ENCODE assay signal across 8 cellular contexts in the genomic region with DNA sequence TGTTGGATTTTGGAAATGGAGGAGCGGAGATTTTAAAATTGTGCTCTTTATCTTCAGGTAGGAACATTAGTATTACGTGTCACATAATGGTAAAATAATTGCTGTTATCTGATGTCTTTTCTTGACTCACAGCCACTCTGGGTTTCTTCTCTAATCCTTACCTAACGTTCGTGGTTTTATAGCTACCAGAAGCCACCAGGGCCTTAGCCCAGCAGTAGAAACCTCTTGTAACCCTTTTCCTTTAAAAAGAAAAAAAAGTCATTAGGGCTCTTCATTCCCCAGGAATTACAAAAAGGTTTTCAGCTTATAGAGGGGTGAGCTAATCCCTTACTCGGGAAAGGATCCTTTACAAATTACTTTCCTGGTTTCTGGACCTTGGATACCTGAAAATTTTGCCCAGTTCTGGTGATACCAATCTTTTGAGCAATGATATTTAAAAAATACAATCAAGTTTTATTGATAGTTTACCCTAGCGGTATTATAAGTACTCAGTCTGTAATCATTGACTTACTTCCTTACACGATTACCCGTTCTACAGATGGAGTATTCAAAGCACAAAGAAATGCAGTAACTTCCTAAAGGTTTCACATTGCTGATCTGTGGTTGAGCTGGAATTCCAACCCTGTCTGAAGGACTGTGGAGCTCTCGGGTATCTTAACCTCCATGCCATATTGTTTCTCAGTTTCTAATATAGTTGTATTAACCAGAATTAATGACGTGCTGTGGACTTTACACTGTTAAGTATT. TPM values are rescaled to one million over a fixed set of nuclear protein-coding genes. Genes with fewer than 3 reads are reported as not detected.
A peak's percentile ranks its signal among the peaks of the same experiment; 100 is the strongest.
DNase-seq lines count a peak whose midpoint lies in the region; ATAC-seq and TF ChIP-seq lines count a peak whose summit lies in the region.

No MANE protein-coding gene starts in this region.

- peak overlapping the region; percentile 75 to 96 (median 88) for H3K4me3 ChIP-seq in gastrocnemius medialis

- TF ChIP-seq CTCF in WTC11 (IDR thresholded peaks at IDR 0.05): no peak
- no peak for TF ChIP-seq CTCF in glutamatergic neuron (IDR thresholded peaks at IDR 0.05; ENCODE audit: partially characterized antibody, unreplicated experiment)
- no peak for TF ChIP-seq CTCF in gastrocnemius medialis (IDR thresholded peaks at IDR 0.05 in 4 of 5, conservative IDR thresholded peaks at IDR 0.05 in 1 of 5)

- peak overlapping the region; percentile 89 to 98 for H3K4me3 Mint-ChIP-seq in activated T-cell treated with anti-CD3 and anti-CD28 coated beads, Interleukin-2, amount 50 U/mL, for 72 hours
- H3K4me3 Mint-ChIP-seq in WTC11 (peak overlapping the region; percentile 92), glutamatergic neuron (ENCODE audit: unreplicated experiment) (peak overlapping the region; percentile 97)

- H3K4me1 Mint-ChIP-seq in activated T-cell treated with anti-CD3 and anti-CD28 coated beads, Interleukin-2, amount 50 U/mL, for 72 hours (ENCODE audit: low read depth): peaks cover 32% of the 10 kb centered on the region
- H3K4me1 Mint-ChIP-seq in WTC11 (peaks cover 21% of the 10 kb centered on the region), glutamatergic neuron (ENCODE audit: low read depth, unreplicated experiment) (peaks cover 7% of the 10 kb centered on the region)

- no peaks in the 10 kb centered on the region for H3K27me3 ChIP-seq in gastrocnemius medialis

- in situ Hi-C loops in gastrocnemius medialis (cut with MboI; ENCODE audit: low sequenced_read_pairs in 4 of 4): loop anchor here (5.0 to 25.0 kb wide), 3 partner anchors 498 to 1573 kb away; partner anchors contain the start of gene YBX3 (in 3 of the 4)

- no peak for DNase-seq in activated T-cell treated with anti-CD3 and anti-CD28 coated beads, Interleukin-2, amount 50 U/mL, for 72 hours
- no peak for DNase-seq in activated T-cell treated with anti-CD3 and anti-CD28 coated beads for 4 hours
- no peak for DNase-seq in WTC11 (ENCODE audit: low spot score)
- no peak for DNase-seq in glutamatergic neuron
- no peak for DNase-seq in gastrocnemius medialis
- DNase-seq in NCI-H524 (lab: John Stamatoyannopoulos, UW): no peak
- DNase-seq in amygdala (lab: John Stamatoyannopoulos, UW): no peak

- no peaks in the 10 kb centered on the region for H3K9me3 Mint-ChIP-seq in activated T-cell treated with anti-CD3 and anti-CD28 coated beads, Interleukin-2, amount 50 U/mL, for 72 hours
- no peaks in the 10 kb centered on the region for H3K9me3 Mint-ChIP-seq in WTC11
- H3K9me3 Mint-ChIP-seq in glutamatergic neuron (ENCODE audit: unreplicated experiment): peaks cover 13% of the 10 kb centered on the region

- peaks cover 3 to 34% of the 10 kb centered on the region in 2 donors for H3K36me3 ChIP-seq in gastrocnemius medialis

- peaks cover 24 to 33% of the 10 kb centered on the region in 2 donors for H3K4me1 ChIP-seq in gastrocnemius medialis

- no peaks in the 10 kb centered on the region for H3K9me3 ChIP-seq in gastrocnemius medialis

- TF ChIP-seq POLR2A in gastrocnemius medialis (IDR thresholded peaks at IDR 0.05): no peak

- intact Hi-C loops in gastrocnemius medialis (cut with DNase I; ENCODE audit: low total_unique reads): loop anchor here (5.0 kb wide), 2 partner anchors 398 to 1573 kb away; partner anchors contain the start of gene MAGOHB

- ATAC-seq in activated T-cell treated with anti-CD3 and anti-CD28 coated beads, Interleukin-2, amount 50 U/mL, for 72 hours (replicated peaks in 1 of 2): no peak
- ATAC-seq in WTC11: no peak
- no peak for ATAC-seq in gastrocnemius medialis
- ATAC-seq in GM21447 (IDR thresholded peaks at IDR 0.05; ENCODE audit: unreplicated experiment): no peak

- peak overlapping the region; percentile 76 for H3K27ac Mint-ChIP-seq in activated T-cell treated with anti-CD3 and anti-CD28 coated beads, Interleukin-2, amount 50 U/mL, for 72 hours
- peak overlapping the region; percentile 97 for H3K27ac Mint-ChIP-seq in WTC11
- H3K27ac Mint-ChIP-seq in glutamatergic neuron (ENCODE audit: unreplicated experiment): peak overlapping the region; percentile 95

- peak overlapping the region; percentile 98 to 100 (median 98) for H3K27ac ChIP-seq in gastrocnemius medialis

- CTCF ChIA-PET in WTC11 (lab: Charles Lee): interaction anchor here (1.6 kb wide), 1 partner anchor 61 kb away, joined by 9 read pairs; no protein-coding TSS in a partner anchor

- peaks cover 7% of the 10 kb centered on the region for H3K27me3 Mint-ChIP-seq in activated T-cell treated with anti-CD3 and anti-CD28 coated beads, Interleukin-2, amount 50 U/mL, for 72 hours (ENCODE audit: low read depth)
- H3K27me3 Mint-ChIP-seq in WTC11 (ENCODE audit: low read depth): no peaks in the 10 kb centered on the region; the same call in 1 of the 2 replicates
- H3K27me3 Mint-ChIP-seq in glutamatergic neuron (ENCODE audit: unreplicated experiment): peaks cover 4% of the 10 kb centered on the region

- H3K36me3 Mint-ChIP-seq in activated T-cell treated with anti-CD3 and anti-CD28 coated beads, Interleukin-2, amount 50 U/mL, for 72 hours (ENCODE audit: insufficient read depth in 2 of 2): no peaks in the 10 kb centered on the region
- H3K36me3 Mint-ChIP-seq in WTC11 (peaks cover 8% of the 10 kb centered on the region), glutamatergic neuron (ENCODE audit: unreplicated experiment) (no peaks in the 10 kb centered on the region)

- POLR2A ChIA-PET in WTC11 (lab: Charles Lee): interaction anchor here (1.0 kb wide), 1 partner anchor 61 kb away, joined by 5 read pairs; no protein-coding TSS in a partner anchor

TF ChIP-seq in WTC11, 78 proteins besides CTCF, POLR2A, EP300 and RAD21:
- no peak for TF ChIP-seq ZNF532 (CRISPR knock-in tag; IDR thresholded peaks at IDR 0.05; ENCODE audit: borderline replicate concordance)

RNA-seq across cellular contexts. Expression of gene GABARAPL1, which starts 1.6 kb away (rescaled TPM):
- total RNA-seq in activated T-cell treated with anti-CD3 and anti-CD28 coated beads, Interleukin-2, amount 50 U/mL, for 72 hours: 10 to 100 TPM; 15.8 to 20.3 TPM
- 85.2 to 90.3 TPM (median 87.8 TPM) in 3 replicates for total RNA-seq in WTC11 (2021)
- 110 TPM for total RNA-seq in glutamatergic neuron (ENCODE audit: unreplicated experiment)
- 100 to 1,000 TPM; 144 to 605 (median 175) TPM for total RNA-seq in gastrocnemius medialis

RNA-seq across cellular contexts. Expression of gene TMEM52B, which starts 35.5 kb away (rescaled TPM):
- not detected for total RNA-seq in activated T-cell treated with anti-CD3 and anti-CD28 coated beads, Interleukin-2, amount 50 U/mL, for 72 hours
- total RNA-seq in WTC11 (2021) (not detected in 3 replicates), glutamatergic neuron (ENCODE audit: unreplicated experiment) (not detected), gastrocnemius medialis (not detected)

RNA-seq across cellular contexts. Expression of gene OLR1, which starts 42.4 kb away (rescaled TPM):
- total RNA-seq in activated T-cell treated with anti-CD3 and anti-CD28 coated beads, Interleukin-2, amount 50 U/mL, for 72 hours: not detected
- 0.09 to 0.21 TPM in 2 of 3 replicates, not detected in the other for total RNA-seq in WTC11 (2021)
- not detected for total RNA-seq in glutamatergic neuron (ENCODE audit: unreplicated experiment)
- total RNA-seq in gastrocnemius medialis: under 1 TPM in 1 of 4 donors, not detected in 3; 0.42 TPM
